In genomic region chr2:234792566-234792965, GRCh38 we compare ENCODE assay signal across 17 cellular contexts.
DNase-seq lines count a peak whose midpoint lies in the region; ATAC-seq and TF ChIP-seq lines count a peak whose summit lies in the region.
"Had no signal": no experiment of that assay in that cellular context is flagged by ENCODE, and none has a peak within 500 bp of the region (broad histone marks: within the 10 kb centered on the region; RNA-seq: fewer than 3 reads in every experiment).

No MANE protein-coding gene starts in this region.

- H3K4me3 ChIP-seq in fibroblast of pulmonary artery (replicated peaks; ENCODE audit: low read depth, low read length) (no peak overlapping the region), Karpas-422 (ENCODE audit: low read length) (no peak overlapping the region)
- H3K4me3 ChIP-seq: BLaER1, gastroesophageal sphincter, GM23248, sigmoid colon, uterus had no signal

- H3K9me3 Mint-ChIP-seq in osteocyte (ENCODE audit: unreplicated experiment) = no peaks in the 10 kb centered on the region

- H3K4me1 Mint-ChIP-seq in osteocyte (ENCODE audit: unreplicated experiment) = peaks cover 29% of the 10 kb centered on the region

- H3K9me3 ChIP-seq in Karpas-422 (ENCODE audit: low read length) = no peaks in the 10 kb centered on the region
- H3K9me3 ChIP-seq: BLaER1, gastroesophageal sphincter, sigmoid colon, uterus had no signal

- H3K4me2 ChIP-seq in Karpas-422 (ENCODE audit: low read depth, low read length, poor library complexity, severe bottlenecking) = no peak overlapping the region
- H3K4me2 ChIP-seq: BLaER1 had no signal

- H2AFZ ChIP-seq in Karpas-422 (ENCODE audit: low read length) = no peak overlapping the region
- H2AFZ ChIP-seq: GM23248 had no signal

- H3K9ac ChIP-seq in Karpas-422 (ENCODE audit: low read length) = no peak overlapping the region
- H3K9ac ChIP-seq: BLaER1, GM23248 had no signal

- peak overlapping the region; percentile 55 for H3K4me3 Mint-ChIP-seq in osteocyte (ENCODE audit: unreplicated experiment)

- no peaks in the 10 kb centered on the region for H3K9me2 ChIP-seq in Karpas-422 (replicated peaks; ENCODE audit: insufficient read depth, low read length)

- no peak for TF ChIP-seq CTCF in fibroblast of pulmonary artery (IDR thresholded peaks at IDR 0.05; ENCODE audit: low read length, missing control alignments)
- no peak for TF ChIP-seq CTCF in osteocyte (IDR thresholded peaks at IDR 0.05)

- H3K36me3 Mint-ChIP-seq in osteocyte (ENCODE audit: unreplicated experiment) = no peaks in the 10 kb centered on the region

- no peaks in the 10 kb centered on the region; the same call in 1 of the 2 replicates for H3K27me3 ChIP-seq in Karpas-422 (ENCODE audit: low read length)
- H3K27me3 ChIP-seq: BLaER1, gastroesophageal sphincter, sigmoid colon, uterus had no signal

- no peaks in the 10 kb centered on the region for H3K4me1 ChIP-seq in Karpas-422 (ENCODE audit: low read length)
- H3K4me1 ChIP-seq: BLaER1, gastroesophageal sphincter, uterus had no signal

- DNase-seq in GM04503 (ENCODE audit: low read depth) (peak; percentile 54), NCI-H748 (lab: John Stamatoyannopoulos, UW; ENCODE audit: unreplicated experiment) (peak; percentile 86), fibroblast of pulmonary artery (ENCODE audit: low read depth) (peak; percentile 11), osteocyte (ENCODE audit: extremely low spot score, unreplicated experiment) (no peak), DMS153 (lab: John Stamatoyannopoulos, UW) (no peak), Karpas-422 (no peak)
- DNase-seq in activated effector memory CD4-positive, alpha-beta T cell treated with Interleukin-2 at 50 U/mL for 16 hours = no peak
- DNase-seq: activated CD4-positive, alpha-beta T cell treated with anti-CD3 and anti-CD28 coated beads, Interleukin-2, amount 50 U/mL, for 1 hour; DMS79 treated with DMSO at 0.1 percent for 48 hours; GM23248; PC-3; sigmoid colon; stimulated activated naive CD8-positive, alpha-beta T cell treated with anti-CD3 and anti-CD28 coated beads, Interleukin-15, Interleukin-2, amounts not matched to agents 100 U/mL and 50 U/mL, for 24 hours; uterus had no signal

- H3K79me2 ChIP-seq in Karpas-422 (ENCODE audit: low read length) = no peaks in the 10 kb centered on the region

- ATAC-seq in HG02678 (IDR thresholded peaks at IDR 0.05; ENCODE audit: unreplicated experiment) = no peak
- ATAC-seq: gastroesophageal sphincter; PC-3; stimulated activated naive CD8-positive, alpha-beta T cell treated with anti-CD3 and anti-CD28 coated beads, Interleukin-15, Interleukin-2, amounts not matched to agents 100 U/mL and 50 U/mL, for 24 hours had no signal

- no peak overlapping the region for H3K27ac ChIP-seq in Karpas-422 (ENCODE audit: low read length)
- H3K27ac ChIP-seq: BLaER1, gastroesophageal sphincter, GM23248, sigmoid colon, uterus had no signal

- no peaks in the 10 kb centered on the region for H4K20me1 ChIP-seq in Karpas-422 (ENCODE audit: insufficient read depth, low read depth, low read length)
- H4K20me1 ChIP-seq: BLaER1 had no signal

- no peaks in the 10 kb centered on the region for H3K27me3 Mint-ChIP-seq in osteocyte (ENCODE audit: unreplicated experiment)

- no peaks in the 10 kb centered on the region for H3K36me3 ChIP-seq in Karpas-422 (ENCODE audit: insufficient read depth, low read length)
- H3K36me3 ChIP-seq: BLaER1, gastroesophageal sphincter, sigmoid colon, uterus had no signal

- peak overlapping the region; percentile 88 for H3K27ac Mint-ChIP-seq in osteocyte (ENCODE audit: unreplicated experiment)

Comparison
In these comparisons a context has a peak if more than half of its experiments do, and no peak if none do; other contexts are left out.
1. DNase-seq: peak in GM04503 (single experiment), NCI-H748 (single experiment) and fibroblast of pulmonary artery (single experiment); none in osteocyte (single experiment), DMS153 (single experiment), activated effector memory CD4-positive, alpha-beta T cell treated with Interleukin-2 at 50 U/mL for 16 hours (single experiment) and Karpas-422 (single experiment).